8 cellular contexts compared by ENCODE assay signal in genomic region chr10:119208553-119208940, GRCh38. TPM values are rescaled to one million over a fixed set of nuclear protein-coding genes. Genes with fewer than 3 reads are reported as not detected.
DNase-seq lines count a peak whose midpoint lies in the region; ATAC-seq, FAIRE-seq and TF ChIP-seq lines count a peak whose summit lies in the region.

No MANE protein-coding gene starts in this region.

- H3K9ac ChIP-seq in mucosa of stomach (ENCODE audit: low read length) = peak overlapping the region; percentile 80

- no peak for TF ChIP-seq CTCF in AG09309 (IDR thresholded peaks at IDR 0.05; ENCODE audit: control insufficient read depth, insufficient read depth, low read depth, low read length, missing control alignments)

- no peaks in the 10 kb centered on the region for H3K9me3 ChIP-seq in mucosa of stomach (ENCODE audit: control insufficient read depth, low read length)

- H3K4me3 ChIP-seq in AG09309 (ENCODE audit: control insufficient read depth, low read depth, low read length) (peak overlapping the region; percentile 65), mucosa of stomach (ENCODE audit: low read length) (peak overlapping the region; percentile 94)
- peak overlapping the region; percentile 78 for H3K4me3 ChIP-seq in Jurkat, Clone E6-1 (ENCODE audit: low read length)

- no peak for ATAC-seq in GM19035 (IDR thresholded peaks at IDR 0.05; ENCODE audit: unreplicated experiment)

- no peak for FAIRE-seq in GM12892 (lab: Jason Lieb, UNC)

- no peaks in the 10 kb centered on the region for H3K27me3 ChIP-seq in mucosa of stomach (ENCODE audit: control insufficient read depth, insufficient read depth, low read length)

- TF ChIP-seq POLR2A in GM12892 (IDR thresholded peaks at IDR 0.05; ENCODE audit: low read depth, low read length) = no peak

- H3K4me1 ChIP-seq in mucosa of stomach (ENCODE audit: control insufficient read depth, insufficient read depth, low read length) = peaks cover 37% of the 10 kb centered on the region

- H3K36me3 ChIP-seq in mucosa of stomach (ENCODE audit: control insufficient read depth, insufficient read depth, low read length) = no peaks in the 10 kb centered on the region

- H3K27ac ChIP-seq in caudate nucleus (ENCODE audit: low read depth, low read length) = peak overlapping the region; percentile 87

- DNase-seq in AG09309 (ENCODE audit: low read depth) (no peak), caudate nucleus (lab: John Stamatoyannopoulos, UW) (no peak), GM12892 (ENCODE audit: insufficient read length) (no peak), H4 (ENCODE audit: low spot score) (no peak), SW 1271 (lab: John Stamatoyannopoulos, UW) (no peak)
- no peak for DNase-seq in Jurkat, Clone E6-1 (ENCODE audit: low read depth, low spot score)

RNA-seq across cellular contexts. Expression of gene GRK5, which starts 1.2 kb away (rescaled TPM):
- polyA plus RNA-seq in Jurkat, Clone E6-1 (2012; ENCODE audit: insufficient read depth, insufficient read length) = 15.1 TPM
- polyA plus RNA-seq in GM12892 (2012; ENCODE audit: missing spikeins) = 13.0 TPM
- 9.9 and 10.1 TPM in 2 replicates for total RNA-seq in H4 (2014; rRNA removed; shearing (Covaris generic))

RNA-seq across cellular contexts. Expression of gene PRDX3, which starts 29.9 kb away (rescaled TPM):
- 189 TPM for polyA plus RNA-seq in Jurkat, Clone E6-1 (2012; ENCODE audit: insufficient read depth, insufficient read length)
- polyA plus RNA-seq in GM12892 (2012; ENCODE audit: missing spikeins) = 290 TPM
- 315 and 406 TPM in 2 replicates for total RNA-seq in H4 (2014; rRNA removed; shearing (Covaris generic))

RNA-seq across cellular contexts. Expression of gene SFXN4, which starts 43.0 kb away (rescaled TPM):
- polyA plus RNA-seq in Jurkat, Clone E6-1 (2012; ENCODE audit: insufficient read depth, insufficient read length) = 47.1 TPM
- 40.4 TPM for polyA plus RNA-seq in GM12892 (2012; ENCODE audit: missing spikeins)
- total RNA-seq in H4 (2014; rRNA removed; shearing (Covaris generic)) = 22.9 and 83.4 TPM in 2 replicates
